ENCODE assay signal across 1 cellular context in the genomic region with DNA sequence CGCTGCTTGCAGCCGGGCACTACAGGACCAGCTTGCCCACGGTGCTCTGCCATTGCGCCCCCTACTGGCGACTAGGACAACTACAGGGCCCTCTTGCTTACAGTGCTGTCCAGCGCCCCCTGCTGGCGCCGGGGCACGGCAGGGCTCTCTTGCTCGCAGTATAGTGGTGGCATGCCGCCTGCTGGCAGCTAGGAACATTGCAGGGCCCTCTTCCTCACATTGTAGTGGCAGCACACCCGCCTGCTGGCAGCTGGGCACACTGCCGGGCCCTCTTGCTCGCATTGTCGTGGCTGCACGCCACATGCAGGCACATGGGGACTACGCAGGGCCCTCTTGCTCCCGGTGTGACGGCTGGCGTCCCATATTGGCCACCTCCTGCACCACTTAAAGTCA.
TF ChIP-seq lines count a peak whose summit lies in the region.
"Not testable (repeated sequence)": the region's sequence is repeated elsewhere in the genome, so short reads cannot be mapped to it uniquely, and the experiment has no call there.

No MANE protein-coding gene starts in this region.

TF ChIP-seq in HepG2, 621 proteins besides CTCF, POLR2A, EP300 and RAD21 (continued from another document and continues in another):
- TF ChIP-seq, protein P1, sequence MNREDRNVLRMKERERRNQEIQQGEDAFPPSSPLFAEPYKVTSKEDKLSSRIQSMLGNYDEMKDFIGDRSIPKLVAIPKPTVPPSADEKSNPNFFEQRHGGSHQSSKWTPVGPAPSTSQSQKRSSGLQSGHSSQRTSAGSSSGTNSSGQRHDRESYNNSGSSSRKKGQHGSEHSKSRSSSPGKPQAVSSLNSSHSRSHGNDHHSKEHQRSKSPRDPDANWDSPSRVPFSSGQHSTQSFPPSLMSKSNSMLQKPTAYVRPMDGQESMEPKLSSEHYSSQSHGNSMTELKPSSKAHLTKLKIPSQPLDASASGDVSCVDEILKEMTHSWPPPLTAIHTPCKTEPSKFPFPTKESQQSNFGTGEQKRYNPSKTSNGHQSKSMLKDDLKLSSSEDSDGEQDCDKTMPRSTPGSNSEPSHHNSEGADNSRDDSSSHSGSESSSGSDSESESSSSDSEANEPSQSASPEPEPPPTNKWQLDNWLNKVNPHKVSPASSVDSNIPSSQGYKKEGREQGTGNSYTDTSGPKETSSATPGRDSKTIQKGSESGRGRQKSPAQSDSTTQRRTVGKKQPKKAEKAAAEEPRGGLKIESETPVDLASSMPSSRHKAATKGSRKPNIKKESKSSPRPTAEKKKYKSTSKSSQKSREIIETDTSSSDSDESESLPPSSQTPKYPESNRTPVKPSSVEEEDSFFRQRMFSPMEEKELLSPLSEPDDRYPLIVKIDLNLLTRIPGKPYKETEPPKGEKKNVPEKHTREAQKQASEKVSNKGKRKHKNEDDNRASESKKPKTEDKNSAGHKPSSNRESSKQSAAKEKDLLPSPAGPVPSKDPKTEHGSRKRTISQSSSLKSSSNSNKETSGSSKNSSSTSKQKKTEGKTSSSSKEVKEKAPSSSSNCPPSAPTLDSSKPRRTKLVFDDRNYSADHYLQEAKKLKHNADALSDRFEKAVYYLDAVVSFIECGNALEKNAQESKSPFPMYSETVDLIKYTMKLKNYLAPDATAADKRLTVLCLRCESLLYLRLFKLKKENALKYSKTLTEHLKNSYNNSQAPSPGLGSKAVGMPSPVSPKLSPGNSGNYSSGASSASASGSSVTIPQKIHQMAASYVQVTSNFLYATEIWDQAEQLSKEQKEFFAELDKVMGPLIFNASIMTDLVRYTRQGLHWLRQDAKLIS (CRISPR knock-in tag; IDR thresholded peaks at IDR 0.05) = peak; percentile 82; the same call in 1 of the 2 replicates
- TF ChIP-seq ZC3H13 (CRISPR knock-in tag; IDR thresholded peaks at IDR 0.05) (peak; percentile 83), ZNF335 (CRISPR knock-in tag; IDR thresholded peaks at IDR 0.05) (peak; percentile 96), KAT7 (CRISPR knock-in tag; IDR thresholded peaks at IDR 0.05; ENCODE audit: borderline replicate concordance) (peak; percentile 54; the same call in 1 of the 2 replicates), HOXD1 (CRISPR knock-in tag; IDR thresholded peaks at IDR 0.05) (peak; percentile 76; the same call in 1 of the 2 replicates), ZNF772 (CRISPR knock-in tag; IDR thresholded peaks at IDR 0.05) (peak; percentile 63; the same call in 1 of the 2 replicates), ZNF607 (CRISPR knock-in tag; IDR thresholded peaks at IDR 0.05; ENCODE audit: borderline replicate concordance) (peak; percentile 76; the same call in 1 of the 2 replicates), NFYC (CRISPR knock-in tag; IDR thresholded peaks at IDR 0.05) (peak; percentile 19; the same call in 1 of the 2 replicates), NFIC (IDR thresholded peaks at IDR 0.05; ENCODE audit: low read length) (peak; percentile 67; the same call in 1 of the 2 replicates), YY1 (IDR thresholded peaks at IDR 0.05; ENCODE audit: insufficient read depth, insufficient replicate concordance, low read depth, low read length) (peak; percentile 69), SALL2 (CRISPR knock-in tag; IDR thresholded peaks at IDR 0.05) (peak; percentile 73; the same call in 1 of the 2 replicates), NAIF1 (CRISPR knock-in tag; IDR thresholded peaks at IDR 0.05; ENCODE audit: borderline replicate concordance) (peak; percentile 75; the same call in 1 of the 2 replicates), ZNF547 (CRISPR knock-in tag; IDR thresholded peaks at IDR 0.05) (peak; percentile 32; the same call in 1 of the 2 replicates)
- TF ChIP-seq, protein P2, sequence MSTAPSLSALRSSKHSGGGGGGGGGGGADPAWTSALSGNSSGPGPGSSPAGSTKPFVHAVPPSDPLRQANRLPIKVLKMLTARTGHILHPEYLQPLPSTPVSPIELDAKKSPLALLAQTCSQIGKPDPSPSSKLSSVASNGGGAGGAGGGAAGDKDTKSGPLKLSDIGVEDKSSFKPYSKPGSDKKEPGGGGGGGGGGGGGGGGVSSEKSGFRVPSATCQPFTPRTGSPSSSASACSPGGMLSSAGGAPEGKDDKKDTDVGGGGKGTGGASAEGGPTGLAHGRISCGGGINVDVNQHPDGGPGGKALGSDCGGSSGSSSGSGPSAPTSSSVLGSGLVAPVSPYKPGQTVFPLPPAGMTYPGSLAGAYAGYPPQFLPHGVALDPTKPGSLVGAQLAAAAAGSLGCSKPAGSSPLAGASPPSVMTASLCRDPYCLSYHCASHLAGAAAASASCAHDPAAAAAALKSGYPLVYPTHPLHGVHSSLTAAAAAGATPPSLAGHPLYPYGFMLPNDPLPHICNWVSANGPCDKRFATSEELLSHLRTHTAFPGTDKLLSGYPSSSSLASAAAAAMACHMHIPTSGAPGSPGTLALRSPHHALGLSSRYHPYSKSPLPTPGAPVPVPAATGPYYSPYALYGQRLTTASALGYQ (CRISPR knock-in tag; IDR thresholded peaks at IDR 0.05) = peak; percentile 84
- TF ChIP-seq, protein P3, sequence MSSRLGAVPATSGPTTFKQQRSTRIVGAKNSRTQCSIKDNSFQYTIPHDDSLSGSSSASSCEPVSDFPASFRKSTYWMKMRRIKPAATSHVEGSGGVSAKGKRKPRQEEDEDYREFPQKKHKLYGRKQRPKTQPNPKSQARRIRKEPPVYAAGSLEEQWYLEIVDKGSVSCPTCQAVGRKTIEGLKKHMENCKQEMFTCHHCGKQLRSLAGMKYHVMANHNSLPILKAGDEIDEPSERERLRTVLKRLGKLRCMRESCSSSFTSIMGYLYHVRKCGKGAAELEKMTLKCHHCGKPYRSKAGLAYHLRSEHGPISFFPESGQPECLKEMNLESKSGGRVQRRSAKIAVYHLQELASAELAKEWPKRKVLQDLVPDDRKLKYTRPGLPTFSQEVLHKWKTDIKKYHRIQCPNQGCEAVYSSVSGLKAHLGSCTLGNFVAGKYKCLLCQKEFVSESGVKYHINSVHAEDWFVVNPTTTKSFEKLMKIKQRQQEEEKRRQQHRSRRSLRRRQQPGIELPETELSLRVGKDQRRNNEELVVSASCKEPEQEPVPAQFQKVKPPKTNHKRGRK (CRISPR knock-in tag; IDR thresholded peaks at IDR 0.05) = peak; percentile 86; the same call in 1 of the 2 replicates
- TF ChIP-seq, protein P4, sequence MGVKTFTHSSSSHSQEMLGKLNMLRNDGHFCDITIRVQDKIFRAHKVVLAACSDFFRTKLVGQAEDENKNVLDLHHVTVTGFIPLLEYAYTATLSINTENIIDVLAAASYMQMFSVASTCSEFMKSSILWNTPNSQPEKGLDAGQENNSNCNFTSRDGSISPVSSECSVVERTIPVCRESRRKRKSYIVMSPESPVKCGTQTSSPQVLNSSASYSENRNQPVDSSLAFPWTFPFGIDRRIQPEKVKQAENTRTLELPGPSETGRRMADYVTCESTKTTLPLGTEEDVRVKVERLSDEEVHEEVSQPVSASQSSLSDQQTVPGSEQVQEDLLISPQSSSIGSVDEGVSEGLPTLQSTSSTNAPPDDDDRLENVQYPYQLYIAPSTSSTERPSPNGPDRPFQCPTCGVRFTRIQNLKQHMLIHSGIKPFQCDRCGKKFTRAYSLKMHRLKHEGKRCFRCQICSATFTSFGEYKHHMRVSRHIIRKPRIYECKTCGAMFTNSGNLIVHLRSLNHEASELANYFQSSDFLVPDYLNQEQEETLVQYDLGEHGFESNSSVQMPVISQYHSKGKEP (CRISPR knock-in tag; IDR thresholded peaks at IDR 0.05) = peak; percentile 74; the same call in 1 of the 2 replicates
- TF ChIP-seq, protein P5, sequence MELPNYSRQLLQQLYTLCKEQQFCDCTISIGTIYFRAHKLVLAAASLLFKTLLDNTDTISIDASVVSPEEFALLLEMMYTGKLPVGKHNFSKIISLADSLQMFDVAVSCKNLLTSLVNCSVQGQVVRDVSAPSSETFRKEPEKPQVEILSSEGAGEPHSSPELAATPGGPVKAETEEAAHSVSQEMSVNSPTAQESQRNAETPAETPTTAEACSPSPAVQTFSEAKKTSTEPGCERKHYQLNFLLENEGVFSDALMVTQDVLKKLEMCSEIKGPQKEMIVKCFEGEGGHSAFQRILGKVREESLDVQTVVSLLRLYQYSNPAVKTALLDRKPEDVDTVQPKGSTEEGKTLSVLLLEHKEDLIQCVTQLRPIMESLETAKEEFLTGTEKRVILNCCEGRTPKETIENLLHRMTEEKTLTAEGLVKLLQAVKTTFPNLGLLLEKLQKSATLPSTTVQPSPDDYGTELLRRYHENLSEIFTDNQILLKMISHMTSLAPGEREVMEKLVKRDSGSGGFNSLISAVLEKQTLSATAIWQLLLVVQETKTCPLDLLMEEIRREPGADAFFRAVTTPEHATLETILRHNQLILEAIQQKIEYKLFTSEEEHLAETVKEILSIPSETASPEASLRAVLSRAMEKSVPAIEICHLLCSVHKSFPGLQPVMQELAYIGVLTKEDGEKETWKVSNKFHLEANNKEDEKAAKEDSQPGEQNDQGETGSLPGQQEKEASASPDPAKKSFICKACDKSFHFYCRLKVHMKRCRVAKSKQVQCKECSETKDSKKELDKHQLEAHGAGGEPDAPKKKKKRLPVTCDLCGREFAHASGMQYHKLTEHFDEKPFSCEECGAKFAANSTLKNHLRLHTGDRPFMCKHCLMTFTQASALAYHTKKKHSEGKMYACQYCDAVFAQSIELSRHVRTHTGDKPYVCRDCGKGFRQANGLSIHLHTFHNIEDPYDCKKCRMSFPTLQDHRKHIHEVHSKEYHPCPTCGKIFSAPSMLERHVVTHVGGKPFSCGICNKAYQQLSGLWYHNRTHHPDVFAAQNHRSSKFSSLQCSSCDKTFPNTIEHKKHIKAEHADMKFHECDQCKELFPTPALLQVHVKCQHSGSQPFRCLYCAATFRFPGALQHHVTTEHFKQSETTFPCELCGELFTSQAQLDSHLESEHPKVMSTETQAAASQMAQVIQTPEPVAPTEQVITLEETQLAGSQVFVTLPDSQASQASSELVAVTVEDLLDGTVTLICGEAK (IDR thresholded peaks at IDR 0.05) = not testable (repeated sequence)
- TF ChIP-seq, protein P5 (CRISPR knock-in tag; IDR thresholded peaks at IDR 0.05) = peak; percentile 50; the same call in 1 of the 2 replicates
- TF ChIP-seq, protein P6, sequence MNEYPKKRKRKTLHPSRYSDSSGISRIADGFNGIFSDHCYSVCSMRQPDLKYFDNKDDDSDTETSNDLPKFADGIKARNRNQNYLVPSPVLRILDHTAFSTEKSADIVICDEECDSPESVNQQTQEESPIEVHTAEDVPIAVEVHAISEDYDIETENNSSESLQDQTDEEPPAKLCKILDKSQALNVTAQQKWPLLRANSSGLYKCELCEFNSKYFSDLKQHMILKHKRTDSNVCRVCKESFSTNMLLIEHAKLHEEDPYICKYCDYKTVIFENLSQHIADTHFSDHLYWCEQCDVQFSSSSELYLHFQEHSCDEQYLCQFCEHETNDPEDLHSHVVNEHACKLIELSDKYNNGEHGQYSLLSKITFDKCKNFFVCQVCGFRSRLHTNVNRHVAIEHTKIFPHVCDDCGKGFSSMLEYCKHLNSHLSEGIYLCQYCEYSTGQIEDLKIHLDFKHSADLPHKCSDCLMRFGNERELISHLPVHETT (CRISPR knock-in tag; conservative IDR thresholded peaks at IDR 0.05) = peak; percentile 38; the same call in 1 of the 2 replicates
- TF ChIP-seq, protein P7, sequence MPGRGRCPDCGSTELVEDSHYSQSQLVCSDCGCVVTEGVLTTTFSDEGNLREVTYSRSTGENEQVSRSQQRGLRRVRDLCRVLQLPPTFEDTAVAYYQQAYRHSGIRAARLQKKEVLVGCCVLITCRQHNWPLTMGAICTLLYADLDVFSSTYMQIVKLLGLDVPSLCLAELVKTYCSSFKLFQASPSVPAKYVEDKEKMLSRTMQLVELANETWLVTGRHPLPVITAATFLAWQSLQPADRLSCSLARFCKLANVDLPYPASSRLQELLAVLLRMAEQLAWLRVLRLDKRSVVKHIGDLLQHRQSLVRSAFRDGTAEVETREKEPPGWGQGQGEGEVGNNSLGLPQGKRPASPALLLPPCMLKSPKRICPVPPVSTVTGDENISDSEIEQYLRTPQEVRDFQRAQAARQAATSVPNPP (CRISPR knock-in tag; IDR thresholded peaks at IDR 0.05) = peak; percentile 88
- TF ChIP-seq, protein P8, sequence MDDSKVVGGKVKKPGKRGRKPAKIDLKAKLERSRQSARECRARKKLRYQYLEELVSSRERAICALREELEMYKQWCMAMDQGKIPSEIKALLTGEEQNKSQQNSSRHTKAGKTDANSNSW (CRISPR knock-in tag; IDR thresholded peaks at IDR 0.05; ENCODE audit: borderline replicate concordance) = peak; percentile 66; the same call in 1 of the 2 replicates
